Comparison of ENCODE assay signal across 2 cellular contexts in genomic region chrX:65463550-65463949, GRCh38.
TF ChIP-seq lines count a peak whose summit lies in the region.

No MANE protein-coding gene starts in this region.

TF ChIP-seq in Ishikawa, 13 proteins besides CTCF, POLR2A, EP300 and RAD21 (continued from another document):
- no peak for TF ChIP-seq REST (IDR thresholded peaks at IDR 0.05; ENCODE audit: low read depth)
- no peak for TF ChIP-seq TCF12 (IDR thresholded peaks at IDR 0.05; ENCODE audit: low read depth)
- no peak for TF ChIP-seq ZBTB7A (IDR thresholded peaks at IDR 0.05; ENCODE audit: low read depth)

TF ChIP-seq in H1, 55 proteins besides CTCF, POLR2A, EP300 and RAD21 (continued from another document):
- TF ChIP-seq CREB1 (IDR thresholded peaks at IDR 0.05) (no peak), CHD7 (IDR thresholded peaks at IDR 0.05; ENCODE audit: insufficient replicate concordance, low read length) (peak; percentile 71), SIX5 (IDR thresholded peaks at IDR 0.05; ENCODE audit: low read depth, low read length) (no peak), KDM1A (IDR thresholded peaks at IDR 0.05; ENCODE audit: borderline replicate concordance, low read length) (no peak), BACH1 (IDR thresholded peaks at IDR 0.05; ENCODE audit: low read length) (0 out of 2 replicates have a peak, but pooled peaks have one; percentile 45), HDAC2 (IDR thresholded peaks at IDR 0.05; ENCODE audit: borderline replicate concordance in 1 of 2, low read depth in 2 of 2, low read length in 2 of 2) (peak in 1 of 2 experiments; percentile 94; a peak in 1 of 4 replicates), RBBP5 (IDR thresholded peaks at IDR 0.05; ENCODE audit: borderline replicate concordance, low read depth, low read length) (no peak), POLR2AphosphoS5 (IDR thresholded peaks at IDR 0.05; ENCODE audit: low read depth, low read length) (no peak; the same call in 1 of the 2 replicates), JUN (IDR thresholded peaks at IDR 0.05; ENCODE audit: low read depth, low read length) (peak; percentile 77), ZNF274 (IDR thresholded peaks at IDR 0.05; ENCODE audit: borderline replicate concordance, extremely low read depth, low read length) (no peak), ASH2L (IDR thresholded peaks at IDR 0.05; ENCODE audit: low read length) (no peak), CBX5 (IDR thresholded peaks at IDR 0.05; ENCODE audit: low read depth, low read length) (no peak), NANOG (IDR thresholded peaks at IDR 0.05; ENCODE audit: insufficient read depth, low read depth, low read length, poor library complexity, severe bottlenecking) (no peak), SAP30 (IDR thresholded peaks at IDR 0.05; ENCODE audit: insufficient read depth, insufficient replicate concordance, low read length) (no peak), SIN3A (conservative IDR thresholded peaks at IDR 0.05 in 1 of 2, IDR thresholded peaks at IDR 0.05 in 1 of 2; ENCODE audit: low read depth in 1 of 2, low read length in 2 of 2) (no peak), ATF2 (IDR thresholded peaks at IDR 0.05; ENCODE audit: low read length) (peak; percentile 95), EZH2 (IDR thresholded peaks at IDR 0.05; ENCODE audit: low read depth, low read length, severe bottlenecking) (no peak), SUZ12 (IDR thresholded peaks at IDR 0.05; ENCODE audit: low read length) (no peak), CEBPB (IDR thresholded peaks at IDR 0.05; ENCODE audit: low read depth, low read length) (peak; percentile 71), BRCA1 (IDR thresholded peaks at IDR 0.05; ENCODE audit: low read depth, low read length) (no peak), EGR1 (IDR thresholded peaks at IDR 0.05; ENCODE audit: borderline replicate concordance, low read depth, low read length) (no peak), CHD2 (IDR thresholded peaks at IDR 0.05; ENCODE audit: low read length) (no peak; the same call in 1 of the 2 replicates), SP4 (IDR thresholded peaks at IDR 0.05; ENCODE audit: low read length) (no peak), MAX (IDR thresholded peaks at IDR 0.05) (no peak), PHF8 (conservative IDR thresholded peaks at IDR 0.05; ENCODE audit: low read depth, low read length) (no peak), RFX5 (IDR thresholded peaks at IDR 0.05; ENCODE audit: borderline replicate concordance, low read depth, low read length) (no peak), JUND (IDR thresholded peaks at IDR 0.05; ENCODE audit: low read length) (peak; percentile 83), GABPA (IDR thresholded peaks at IDR 0.05; ENCODE audit: borderline replicate concordance, insufficient read depth, low read length) (no peak), CTBP2 (IDR thresholded peaks at IDR 0.05; ENCODE audit: borderline replicate concordance, insufficient read depth, insufficient read length, low read length) (no peak), SP1 (IDR thresholded peaks at IDR 0.05; ENCODE audit: low read depth, low read length) (peak; percentile 87), ATF3 (IDR thresholded peaks at IDR 0.05; ENCODE audit: insufficient read depth, low read depth, low read length) (no peak), TAF1 (IDR thresholded peaks at IDR 0.05; ENCODE audit: low read depth, low read length) (peak; percentile 66; the same call in 1 of the 2 replicates), POU5F1 (IDR thresholded peaks at IDR 0.05; ENCODE audit: low read depth, low read length) (no peak), NRF1 (IDR thresholded peaks at IDR 0.05; ENCODE audit: low read depth, low read length) (no peak), CBX8 (IDR thresholded peaks at IDR 0.05; ENCODE audit: borderline replicate concordance, low read depth, low read length) (no peak), KDM4A (IDR thresholded peaks at IDR 0.05; ENCODE audit: low read depth, low read length, severe bottlenecking) (no peak), E2F6 (IDR thresholded peaks at IDR 0.05) (no peak), SIRT6 (IDR thresholded peaks at IDR 0.05; ENCODE audit: low read length) (no peak), KDM5A (IDR thresholded peaks at IDR 0.05; ENCODE audit: low read length) (no peak), RNF2 (IDR thresholded peaks at IDR 0.05; ENCODE audit: borderline replicate concordance, low read depth, low read length, missing control alignments, poor library complexity, severe bottlenecking) (no peak), CHD1 (IDR thresholded peaks at IDR 0.05; ENCODE audit: low read depth, low read length) (no peak), YY1 (IDR thresholded peaks at IDR 0.05; ENCODE audit: low read depth, low read length) (no peak), TBP (IDR thresholded peaks at IDR 0.05; ENCODE audit: low read depth, low read length) (peak; percentile 45; the same call in 1 of the 2 replicates), MAFK (IDR thresholded peaks at IDR 0.05; ENCODE audit: low read depth, low read length) (no peak)
